21 cellular contexts compared by ENCODE assay signal in the genomic region with DNA sequence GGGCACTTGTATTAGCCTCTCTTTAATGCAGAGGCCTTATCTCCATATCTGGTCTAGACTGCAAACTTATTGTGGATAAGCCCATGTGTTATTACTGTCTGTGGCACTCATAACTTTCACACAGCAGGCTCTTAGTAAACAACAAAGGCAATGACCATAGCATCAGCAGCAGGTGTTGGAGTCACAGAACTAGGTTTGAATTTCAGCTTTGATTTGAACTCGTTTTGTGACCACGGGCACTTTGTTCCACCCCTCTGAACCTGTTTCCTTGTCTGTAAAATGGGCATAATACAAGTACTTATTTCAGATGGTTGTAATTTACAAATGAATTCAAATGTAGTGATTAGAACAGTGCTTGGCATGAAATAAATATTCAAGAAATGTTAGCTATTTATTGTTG.
DNase-seq lines count a peak whose midpoint lies in the region; ATAC-seq and FAIRE-seq lines count a peak whose summit lies in the region.
"Had no signal": no experiment of that assay in that cellular context is flagged by ENCODE, and none has a peak within 500 bp of the region (broad histone marks: within the 10 kb centered on the region; RNA-seq: fewer than 3 reads in every experiment).

No MANE protein-coding gene starts in this region.

- FAIRE-seq in GM19239 (lab: Jason Lieb, UNC) = peak; percentile 78

- DNase-seq in NCI-H345 (lab: John Stamatoyannopoulos, UW) (peak; percentile 26), NCI-H345 treated with DMSO at 0.1 percent for 48 hours (lab: John Stamatoyannopoulos, UW; ENCODE audit: unreplicated experiment) (no peak), GM19239 (ENCODE audit: insufficient read length, low spot score) (no peak), NCI-H510A treated with DMSO at 0.1 percent for 48 hours (lab: John Stamatoyannopoulos, UW) (peak; percentile 79), memory B cell (ENCODE audit: low spot score in 2 of 2) (no peak), T-helper 1 cell (no peak), glomerular visceral epithelial cell (ENCODE audit: extremely low spot score) (no peak)
- no peak for DNase-seq in stimulated activated CD4-positive, alpha-beta T cell treated with anti-CD3 and anti-CD28 coated beads, Interleukin-12 subunit alpha, Interleukin-12 subunit beta, amount 100 ng/mL, for 4 hours
- DNase-seq: Calu3; CD4-positive, alpha-beta memory T cell; DMS79 treated with DMSO at 0.1 percent for 48 hours; H7; HFFc6; KG1; NCI-H1436 treated with DMSO at 0.1 percent for 48 hours; NCI-H2081; NCI-H524; NK-92 treated with Interleukin-12 subunit alpha and Interleukin-12 subunit beta, amount 100 ng/mL, for 24 hours; OCI-M1; SHP77 treated with DMSO at 0.1 percent for 48 hours had no signal

- no peaks in the 10 kb centered on the region for H3K27me3 Mint-ChIP-seq in memory B cell
- H3K27me3 Mint-ChIP-seq: CD4-positive, alpha-beta memory T cell had no signal

- no peak for ATAC-seq in memory B cell (ENCODE audit: low read depth)
- ATAC-seq: SK-N-SH treated with all-trans-retinoic acid at 6 μM for 48 hours had no signal

- H3K4me3 Mint-ChIP-seq in memory B cell = no peak overlapping the region
- H3K4me3 Mint-ChIP-seq: CD4-positive, alpha-beta memory T cell; HFFc6 had no signal

- peak overlapping the region; percentile 57 for H3K27ac Mint-ChIP-seq in memory B cell

- no peaks in the 10 kb centered on the region for H3K36me3 Mint-ChIP-seq in memory B cell
- H3K36me3 Mint-ChIP-seq: CD4-positive, alpha-beta memory T cell had no signal

- H3K4me1 Mint-ChIP-seq in memory B cell = peaks cover 61% of the 10 kb centered on the region

- no peaks in the 10 kb centered on the region for H3K9me3 Mint-ChIP-seq in memory B cell
- H3K9me3 Mint-ChIP-seq: CD4-positive, alpha-beta memory T cell; HFFc6 had no signal

Comparison
In these comparisons a context has a peak if more than half of its experiments do, and no peak if none do; other contexts are left out.
1. DNase-seq: peak in NCI-H345 (single experiment) and NCI-H510A treated with DMSO at 0.1 percent for 48 hours (single experiment); none in NCI-H345 treated with DMSO at 0.1 percent for 48 hours (single experiment), GM19239 (single experiment), memory B cell (0 of 2), T-helper 1 cell (0 of 5), stimulated activated CD4-positive, alpha-beta T cell treated with anti-CD3 and anti-CD28 coated beads, Interleukin-12 subunit alpha, Interleukin-12 subunit beta, amount 100 ng/mL, for 4 hours (single experiment) and glomerular visceral epithelial cell (single experiment).